3 cellular contexts compared by ENCODE assay signal in the genomic region with DNA sequence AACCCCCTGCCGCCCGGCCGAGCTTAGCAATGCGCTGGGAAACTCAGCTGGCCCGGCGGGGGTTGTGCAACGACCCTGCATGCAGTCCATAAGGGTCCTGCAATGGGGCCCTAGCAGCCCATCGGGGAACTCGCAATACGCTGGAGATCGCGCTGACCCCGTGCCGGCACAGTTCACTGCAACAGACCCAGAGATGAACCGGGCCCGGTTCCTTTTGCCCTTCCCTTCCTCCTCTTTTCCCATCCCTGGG.
TF ChIP-seq lines count a peak whose summit lies in the region.

No MANE protein-coding gene starts in this region.

TF ChIP-seq in SK-N-SH, 30 proteins besides CTCF, POLR2A, EP300 and RAD21:
- no peak for TF ChIP-seq SMC3 (IDR thresholded peaks at IDR 0.05; ENCODE audit: low read depth, low read length)
- TF ChIP-seq TEAD4 (IDR thresholded peaks at IDR 0.05; ENCODE audit: borderline replicate concordance, insufficient read depth): no peak
- no peak for TF ChIP-seq EZH2phosphoT487 (IDR thresholded peaks at IDR 0.05; ENCODE audit: borderline replicate concordance, low read depth)
- TF ChIP-seq RCOR1 (IDR thresholded peaks at IDR 0.05; ENCODE audit: low read length): no peak
- no peak for TF ChIP-seq GATA2 (CRISPR knock-in tag; IDR thresholded peaks at IDR 0.05)

TF ChIP-seq in SK-N-SH treated with all-trans-retinoic acid at 6 μM for 48 hours, 23 proteins besides CTCF, POLR2A, EP300 and RAD21:
- TF ChIP-seq, protein P1, sequence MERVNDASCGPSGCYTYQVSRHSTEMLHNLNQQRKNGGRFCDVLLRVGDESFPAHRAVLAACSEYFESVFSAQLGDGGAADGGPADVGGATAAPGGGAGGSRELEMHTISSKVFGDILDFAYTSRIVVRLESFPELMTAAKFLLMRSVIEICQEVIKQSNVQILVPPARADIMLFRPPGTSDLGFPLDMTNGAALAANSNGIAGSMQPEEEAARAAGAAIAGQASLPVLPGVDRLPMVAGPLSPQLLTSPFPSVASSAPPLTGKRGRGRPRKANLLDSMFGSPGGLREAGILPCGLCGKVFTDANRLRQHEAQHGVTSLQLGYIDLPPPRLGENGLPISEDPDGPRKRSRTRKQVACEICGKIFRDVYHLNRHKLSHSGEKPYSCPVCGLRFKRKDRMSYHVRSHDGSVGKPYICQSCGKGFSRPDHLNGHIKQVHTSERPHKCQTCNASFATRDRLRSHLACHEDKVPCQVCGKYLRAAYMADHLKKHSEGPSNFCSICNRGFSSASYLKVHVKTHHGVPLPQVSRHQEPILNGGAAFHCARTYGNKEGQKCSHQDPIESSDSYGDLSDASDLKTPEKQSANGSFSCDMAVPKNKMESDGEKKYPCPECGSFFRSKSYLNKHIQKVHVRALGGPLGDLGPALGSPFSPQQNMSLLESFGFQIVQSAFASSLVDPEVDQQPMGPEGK (CRISPR knock-in tag; IDR thresholded peaks at IDR 0.05; ENCODE audit: borderline replicate concordance): no peak
- TF ChIP-seq ZNF70 (CRISPR knock-in tag; IDR thresholded peaks at IDR 0.05) (no peak), ISL1 (CRISPR knock-in tag; IDR thresholded peaks at IDR 0.05) (no peak), ARNTL (CRISPR knock-in tag; IDR thresholded peaks at IDR 0.05; ENCODE audit: borderline replicate concordance, low read depth) (no peak), ZFP30 (CRISPR knock-in tag; IDR thresholded peaks at IDR 0.05) (no peak)
- TF ChIP-seq, protein P2, sequence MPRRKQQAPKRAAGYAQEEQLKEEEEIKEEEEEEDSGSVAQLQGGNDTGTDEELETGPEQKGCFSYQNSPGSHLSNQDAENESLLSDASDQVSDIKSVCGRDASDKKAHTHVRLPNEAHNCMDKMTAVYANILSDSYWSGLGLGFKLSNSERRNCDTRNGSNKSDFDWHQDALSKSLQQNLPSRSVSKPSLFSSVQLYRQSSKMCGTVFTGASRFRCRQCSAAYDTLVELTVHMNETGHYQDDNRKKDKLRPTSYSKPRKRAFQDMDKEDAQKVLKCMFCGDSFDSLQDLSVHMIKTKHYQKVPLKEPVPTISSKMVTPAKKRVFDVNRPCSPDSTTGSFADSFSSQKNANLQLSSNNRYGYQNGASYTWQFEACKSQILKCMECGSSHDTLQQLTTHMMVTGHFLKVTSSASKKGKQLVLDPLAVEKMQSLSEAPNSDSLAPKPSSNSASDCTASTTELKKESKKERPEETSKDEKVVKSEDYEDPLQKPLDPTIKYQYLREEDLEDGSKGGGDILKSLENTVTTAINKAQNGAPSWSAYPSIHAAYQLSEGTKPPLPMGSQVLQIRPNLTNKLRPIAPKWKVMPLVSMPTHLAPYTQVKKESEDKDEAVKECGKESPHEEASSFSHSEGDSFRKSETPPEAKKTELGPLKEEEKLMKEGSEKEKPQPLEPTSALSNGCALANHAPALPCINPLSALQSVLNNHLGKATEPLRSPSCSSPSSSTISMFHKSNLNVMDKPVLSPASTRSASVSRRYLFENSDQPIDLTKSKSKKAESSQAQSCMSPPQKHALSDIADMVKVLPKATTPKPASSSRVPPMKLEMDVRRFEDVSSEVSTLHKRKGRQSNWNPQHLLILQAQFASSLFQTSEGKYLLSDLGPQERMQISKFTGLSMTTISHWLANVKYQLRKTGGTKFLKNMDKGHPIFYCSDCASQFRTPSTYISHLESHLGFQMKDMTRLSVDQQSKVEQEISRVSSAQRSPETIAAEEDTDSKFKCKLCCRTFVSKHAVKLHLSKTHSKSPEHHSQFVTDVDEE (CRISPR knock-in tag; IDR thresholded peaks at IDR 0.05): no peak

TF ChIP-seq in K562, 482 proteins besides CTCF, POLR2A, EP300 and RAD21:
- TF ChIP-seq SAP30 (IDR thresholded peaks at IDR 0.05; ENCODE audit: borderline replicate concordance, insufficient read depth, low read depth, low read length, poor library complexity, severe bottlenecking) (peak; percentile 73), TOE1 (IDR thresholded peaks at IDR 0.05; ENCODE audit: borderline replicate concordance) (peak; percentile 23; the same call in 1 of the 2 replicates), TOE1 (CRISPR knock-in tag; IDR thresholded peaks at IDR 0.05; ENCODE audit: borderline replicate concordance, low read depth) (no peak), ZBTB7A (IDR thresholded peaks at IDR 0.05; ENCODE audit: borderline replicate concordance, control insufficient read depth, low read depth, low read length) (no peak), ZEB2 (IDR thresholded peaks at IDR 0.05) (no peak), ZFP36 (IDR thresholded peaks at IDR 0.05; ENCODE audit: low read depth, low read length, partially characterized antibody) (no peak), RBM15 (IDR thresholded peaks at IDR 0.05; ENCODE audit: insufficient read depth, low read length) (no peak), FOXP1 (CRISPR knock-in tag; IDR thresholded peaks at IDR 0.05) (0 out of 2 replicates have a peak, but pooled peaks have one; percentile 45), KLF1 (tag; IDR thresholded peaks at IDR 0.05) (no peak), CCAR2 (IDR thresholded peaks at IDR 0.05; ENCODE audit: low read depth, low read length) (no peak), CEBPB (tag; IDR thresholded peaks at IDR 0.05) (peak; percentile 43; the same call in 1 of the 2 replicates), HDGF (IDR thresholded peaks at IDR 0.05) (no peak), PYGO2 (tag; IDR thresholded peaks at IDR 0.05) (no peak), NR2C2 (CRISPR knock-in tag; IDR thresholded peaks at IDR 0.05) (no peak), NR2C2 (tag; IDR thresholded peaks at IDR 0.05) (0 out of 2 replicates have a peak, but pooled peaks have one; percentile 62), ZKSCAN8 (CRISPR knock-in tag; IDR thresholded peaks at IDR 0.05) (no peak), DDX20 (tag; IDR thresholded peaks at IDR 0.05; ENCODE audit: low read depth) (no peak), CEBPG (CRISPR knock-in tag; IDR thresholded peaks at IDR 0.05) (no peak), CEBPG (tag; conservative IDR thresholded peaks at IDR 0.05 in 1 of 2, IDR thresholded peaks at IDR 0.05 in 1 of 2) (peak in 1 of 2 experiments; percentile 53; a peak in 1 of 4 replicates), HNRNPL (IDR thresholded peaks at IDR 0.05; ENCODE audit: low read depth, low read length) (no peak), GATA2 (CRISPR knock-in tag; IDR thresholded peaks at IDR 0.05) (no peak), RUNX1 (IDR thresholded peaks at IDR 0.05; ENCODE audit: low read depth) (no peak), HDAC8 (tag; IDR thresholded peaks at IDR 0.05) (0 out of 2 replicates have a peak, but pooled peaks have one; percentile 43), PHF8 (IDR thresholded peaks at IDR 0.05; ENCODE audit: borderline replicate concordance, low read length) (no peak), SNIP1 (IDR thresholded peaks at IDR 0.05; ENCODE audit: low read depth) (no peak), IFI16 (CRISPR knock-in tag; IDR thresholded peaks at IDR 0.05) (no peak), TAL1 (IDR thresholded peaks at IDR 0.05) (no peak), RFX7 (CRISPR knock-in tag; IDR thresholded peaks at IDR 0.05) (no peak), TAF7 (tag; IDR thresholded peaks at IDR 0.05) (peak; percentile 31; the same call in 1 of the 2 replicates), U2AF2 (optimal IDR thresholded peaks at IDR 0.05; ENCODE audit: low read depth, low read length) (no peak)
- TF ChIP-seq, protein P3, sequence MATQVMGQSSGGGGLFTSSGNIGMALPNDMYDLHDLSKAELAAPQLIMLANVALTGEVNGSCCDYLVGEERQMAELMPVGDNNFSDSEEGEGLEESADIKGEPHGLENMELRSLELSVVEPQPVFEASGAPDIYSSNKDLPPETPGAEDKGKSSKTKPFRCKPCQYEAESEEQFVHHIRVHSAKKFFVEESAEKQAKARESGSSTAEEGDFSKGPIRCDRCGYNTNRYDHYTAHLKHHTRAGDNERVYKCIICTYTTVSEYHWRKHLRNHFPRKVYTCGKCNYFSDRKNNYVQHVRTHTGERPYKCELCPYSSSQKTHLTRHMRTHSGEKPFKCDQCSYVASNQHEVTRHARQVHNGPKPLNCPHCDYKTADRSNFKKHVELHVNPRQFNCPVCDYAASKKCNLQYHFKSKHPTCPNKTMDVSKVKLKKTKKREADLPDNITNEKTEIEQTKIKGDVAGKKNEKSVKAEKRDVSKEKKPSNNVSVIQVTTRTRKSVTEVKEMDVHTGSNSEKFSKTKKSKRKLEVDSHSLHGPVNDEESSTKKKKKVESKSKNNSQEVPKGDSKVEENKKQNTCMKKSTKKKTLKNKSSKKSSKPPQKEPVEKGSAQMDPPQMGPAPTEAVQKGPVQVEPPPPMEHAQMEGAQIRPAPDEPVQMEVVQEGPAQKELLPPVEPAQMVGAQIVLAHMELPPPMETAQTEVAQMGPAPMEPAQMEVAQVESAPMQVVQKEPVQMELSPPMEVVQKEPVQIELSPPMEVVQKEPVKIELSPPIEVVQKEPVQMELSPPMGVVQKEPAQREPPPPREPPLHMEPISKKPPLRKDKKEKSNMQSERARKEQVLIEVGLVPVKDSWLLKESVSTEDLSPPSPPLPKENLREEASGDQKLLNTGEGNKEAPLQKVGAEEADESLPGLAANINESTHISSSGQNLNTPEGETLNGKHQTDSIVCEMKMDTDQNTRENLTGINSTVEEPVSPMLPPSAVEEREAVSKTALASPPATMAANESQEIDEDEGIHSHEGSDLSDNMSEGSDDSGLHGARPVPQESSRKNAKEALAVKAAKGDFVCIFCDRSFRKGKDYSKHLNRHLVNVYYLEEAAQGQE (CRISPR knock-in tag; IDR thresholded peaks at IDR 0.05; ENCODE audit: low read depth): 0 out of 2 replicates have a peak, but pooled peaks have one; percentile 15
- TF ChIP-seq, protein P4, sequence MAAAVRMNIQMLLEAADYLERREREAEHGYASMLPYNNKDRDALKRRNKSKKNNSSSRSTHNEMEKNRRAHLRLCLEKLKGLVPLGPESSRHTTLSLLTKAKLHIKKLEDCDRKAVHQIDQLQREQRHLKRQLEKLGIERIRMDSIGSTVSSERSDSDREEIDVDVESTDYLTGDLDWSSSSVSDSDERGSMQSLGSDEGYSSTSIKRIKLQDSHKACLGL (CRISPR knock-in tag; IDR thresholded peaks at IDR 0.05; ENCODE audit: borderline replicate concordance, poor library complexity, severe bottlenecking): no peak
- TF ChIP-seq, protein P5, sequence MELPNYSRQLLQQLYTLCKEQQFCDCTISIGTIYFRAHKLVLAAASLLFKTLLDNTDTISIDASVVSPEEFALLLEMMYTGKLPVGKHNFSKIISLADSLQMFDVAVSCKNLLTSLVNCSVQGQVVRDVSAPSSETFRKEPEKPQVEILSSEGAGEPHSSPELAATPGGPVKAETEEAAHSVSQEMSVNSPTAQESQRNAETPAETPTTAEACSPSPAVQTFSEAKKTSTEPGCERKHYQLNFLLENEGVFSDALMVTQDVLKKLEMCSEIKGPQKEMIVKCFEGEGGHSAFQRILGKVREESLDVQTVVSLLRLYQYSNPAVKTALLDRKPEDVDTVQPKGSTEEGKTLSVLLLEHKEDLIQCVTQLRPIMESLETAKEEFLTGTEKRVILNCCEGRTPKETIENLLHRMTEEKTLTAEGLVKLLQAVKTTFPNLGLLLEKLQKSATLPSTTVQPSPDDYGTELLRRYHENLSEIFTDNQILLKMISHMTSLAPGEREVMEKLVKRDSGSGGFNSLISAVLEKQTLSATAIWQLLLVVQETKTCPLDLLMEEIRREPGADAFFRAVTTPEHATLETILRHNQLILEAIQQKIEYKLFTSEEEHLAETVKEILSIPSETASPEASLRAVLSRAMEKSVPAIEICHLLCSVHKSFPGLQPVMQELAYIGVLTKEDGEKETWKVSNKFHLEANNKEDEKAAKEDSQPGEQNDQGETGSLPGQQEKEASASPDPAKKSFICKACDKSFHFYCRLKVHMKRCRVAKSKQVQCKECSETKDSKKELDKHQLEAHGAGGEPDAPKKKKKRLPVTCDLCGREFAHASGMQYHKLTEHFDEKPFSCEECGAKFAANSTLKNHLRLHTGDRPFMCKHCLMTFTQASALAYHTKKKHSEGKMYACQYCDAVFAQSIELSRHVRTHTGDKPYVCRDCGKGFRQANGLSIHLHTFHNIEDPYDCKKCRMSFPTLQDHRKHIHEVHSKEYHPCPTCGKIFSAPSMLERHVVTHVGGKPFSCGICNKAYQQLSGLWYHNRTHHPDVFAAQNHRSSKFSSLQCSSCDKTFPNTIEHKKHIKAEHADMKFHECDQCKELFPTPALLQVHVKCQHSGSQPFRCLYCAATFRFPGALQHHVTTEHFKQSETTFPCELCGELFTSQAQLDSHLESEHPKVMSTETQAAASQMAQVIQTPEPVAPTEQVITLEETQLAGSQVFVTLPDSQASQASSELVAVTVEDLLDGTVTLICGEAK (IDR thresholded peaks at IDR 0.05): no peak
- TF ChIP-seq, protein P5 (CRISPR knock-in tag; IDR thresholded peaks at IDR 0.05): no peak
- TF ChIP-seq, protein P6, sequence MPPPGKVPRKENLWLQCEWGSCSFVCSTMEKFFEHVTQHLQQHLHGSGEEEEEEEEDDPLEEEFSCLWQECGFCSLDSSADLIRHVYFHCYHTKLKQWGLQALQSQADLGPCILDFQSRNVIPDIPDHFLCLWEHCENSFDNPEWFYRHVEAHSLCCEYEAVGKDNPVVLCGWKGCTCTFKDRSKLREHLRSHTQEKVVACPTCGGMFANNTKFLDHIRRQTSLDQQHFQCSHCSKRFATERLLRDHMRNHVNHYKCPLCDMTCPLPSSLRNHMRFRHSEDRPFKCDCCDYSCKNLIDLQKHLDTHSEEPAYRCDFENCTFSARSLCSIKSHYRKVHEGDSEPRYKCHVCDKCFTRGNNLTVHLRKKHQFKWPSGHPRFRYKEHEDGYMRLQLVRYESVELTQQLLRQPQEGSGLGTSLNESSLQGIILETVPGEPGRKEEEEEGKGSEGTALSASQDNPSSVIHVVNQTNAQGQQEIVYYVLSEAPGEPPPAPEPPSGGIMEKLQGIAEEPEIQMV (tag; conservative IDR thresholded peaks at IDR 0.05; ENCODE audit: low read depth): no peak
